ENCODE assay signal across 16 cellular contexts in the genomic region with DNA sequence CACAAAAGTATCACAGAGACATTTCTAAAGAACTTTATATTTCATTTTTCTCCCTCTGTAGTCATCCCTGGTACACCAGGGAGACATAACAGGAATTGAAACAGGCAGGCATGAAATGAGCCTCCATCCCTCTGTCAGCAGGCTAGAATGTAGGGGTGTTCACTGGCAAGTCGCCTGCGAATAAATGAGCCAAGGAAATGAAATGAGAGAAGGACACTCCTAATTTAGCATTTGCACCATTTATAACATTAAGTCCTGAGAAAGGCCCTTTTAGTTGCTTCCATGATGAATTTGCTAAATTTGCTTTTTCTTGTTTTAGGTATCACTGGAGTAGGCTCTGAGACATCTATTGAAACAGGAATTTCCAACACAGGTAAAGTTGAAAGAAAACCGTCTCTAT.
DNase-seq lines count a peak whose midpoint lies in the region; ATAC-seq lines count a peak whose summit lies in the region.
"Had no signal": no experiment of that assay in that cellular context is flagged by ENCODE, and none has a peak within 500 bp of the region (broad histone marks: within the 10 kb centered on the region; RNA-seq: fewer than 3 reads in every experiment).

No MANE protein-coding gene starts in this region.

- DNase-seq in Ammon's horn (ENCODE audit: low spot score) (peak; percentile 14), cerebellum (ENCODE audit: low spot score) (peak; percentile 11), middle frontal gyrus (ENCODE audit: extremely low spot score, low spot score) (peak; percentile 12), germinal center (ENCODE audit: low spot score) (no peak)
- no peak for DNase-seq in stimulated activated naive CD4-positive, alpha-beta T cell (lab: John Stamatoyannopoulos, UW)
- DNase-seq: 8988T; Caco-2; CD4-positive, CD25-positive, alpha-beta regulatory T cell; CD8-positive, alpha-beta T cell; DMS153; DND-41; GDM1; GOT3; HFFc6 had no signal

- no peak for ATAC-seq in GM19395 (IDR thresholded peaks at IDR 0.05; ENCODE audit: unreplicated experiment)
- ATAC-seq: CD8-positive, alpha-beta T cell; GM12878 had no signal

Comparison
In these comparisons a context has a peak if more than half of its experiments do, and no peak if none do; other contexts are left out.
1. DNase-seq: peak in Ammon's horn (single experiment), cerebellum (single experiment) and middle frontal gyrus (single experiment); none in stimulated activated naive CD4-positive, alpha-beta T cell (0 of 6) and germinal center (single experiment).